7 cellular contexts compared by ENCODE assay signal in genomic region chr1:228556634-228557430, GRCh38.
DNase-seq lines count a peak whose midpoint lies in the region; ATAC-seq and TF ChIP-seq lines count a peak whose summit lies in the region.
"Not testable (repeated sequence)": the region's sequence is repeated elsewhere in the genome, so short reads cannot be mapped to it uniquely, and the experiment has no call there.

No MANE protein-coding gene starts in this region.

- in situ Hi-C loops in brain microvascular endothelial cell (cut with HindIII; ENCODE audit: low pct_ligation_motif_present, low sequenced_read_pairs) = not testable (repeated sequence)

- not testable (repeated sequence) for H3K4me1 Mint-ChIP-seq in Caco-2 (ENCODE audit: low read depth, unreplicated experiment)

- H3K4me3 Mint-ChIP-seq in Caco-2 (ENCODE audit: unreplicated experiment) = peak overlapping the region; percentile 57

- H3K27ac Mint-ChIP-seq in Caco-2 (ENCODE audit: unreplicated experiment) = peak overlapping the region; percentile 35

- peak overlapping the region; percentile 49 for H3K4me3 ChIP-seq in Caco-2 (ENCODE audit: low read depth, low read length)
- not testable (repeated sequence) for H3K4me3 ChIP-seq in brain microvascular endothelial cell (ENCODE audit: low read depth, low read length)

- peaks cover 14% of the 10 kb centered on the region for H3K36me3 Mint-ChIP-seq in Caco-2 (ENCODE audit: insufficient read depth, unreplicated experiment)

- POLR2A ChIA-PET in Caco-2 (lab: Charles Lee) = not testable (repeated sequence)

- peaks cover 16% of the 10 kb centered on the region for H3K9me3 Mint-ChIP-seq in Caco-2 (ENCODE audit: unreplicated experiment)

- not testable (repeated sequence) for H3K27me3 Mint-ChIP-seq in Caco-2 (ENCODE audit: insufficient read depth, unreplicated experiment)

- H3K9me3 ChIP-seq in Caco-2 = not testable (repeated sequence)

- intact Hi-C loops in Caco-2 (cut with micrococcal nuclease; ENCODE audit: unreplicated experiment) = not testable (repeated sequence)

- not testable (repeated sequence) for H3K36me3 ChIP-seq in Caco-2 (ENCODE audit: control insufficient read depth, insufficient read depth, low read length); brain microvascular endothelial cell (replicated peaks)

- ATAC-seq in left lobe of liver = not testable (repeated sequence)

- DNase-seq in Caco-2 (peak; percentile 70 to 79), T-helper 2 cell (peak in 3 of 5 experiments; percentile 7 to 38 (median 22)), brain microvascular endothelial cell (peak; percentile 26), left lobe of liver (ENCODE audit: low spot score) (peak; percentile 79)
- peak; percentile 10 to 38 for DNase-seq in activated CD4-positive, alpha-beta T cell treated with anti-CD3 and anti-CD28 coated beads, Interleukin-2, amount 50 U/mL, for 48 hours
- peak; percentile 76 for DNase-seq in activated effector memory CD4-positive, alpha-beta T cell treated with anti-CD3 and anti-CD28 coated beads, Interleukin-2, amount 50 U/mL, for 16 hours
- peak; percentile 27 to 37 for DNase-seq in stimulated activated CD4-positive, alpha-beta T cell treated with anti-CD3 and anti-CD28 coated beads, Interleukin-2, amount 100 ng/mL, for 24 hours

- not testable (repeated sequence) for H3K27ac ChIP-seq in brain microvascular endothelial cell

- not testable (repeated sequence) for H3K4me1 ChIP-seq in Caco-2

- H3K27me3 ChIP-seq in Caco-2 (replicated peaks; ENCODE audit: control insufficient read depth, insufficient read depth, low read length); brain microvascular endothelial cell (replicated peaks): not testable (repeated sequence)

- TF ChIP-seq CTCF in Caco-2 (IDR thresholded peaks at IDR 0.05; ENCODE audit: insufficient read depth in 1 of 2, low read depth in 1 of 2, low read length in 1 of 2, severe bottlenecking in 1 of 2, unreplicated experiment in 1 of 2); brain microvascular endothelial cell (IDR thresholded peaks at IDR 0.05; ENCODE audit: low read depth, low read length, missing control alignments): not testable (repeated sequence)

- BruUV-seq in Caco-2 (replicated peaks; lab: Mats Ljungman, UMichigan) = not testable (repeated sequence)

- CTCF ChIA-PET in Caco-2 (lab: Charles Lee) = not testable (repeated sequence)

Comparison
In these comparisons a context has a peak if more than half of its experiments do, and no peak if none do; other contexts are left out.
1. DNase-seq: peak in every context shown above with its lines; median percentile 79 in left lobe of liver; 76 in activated effector memory CD4-positive, alpha-beta T cell treated with anti-CD3 and anti-CD28 coated beads, Interleukin-2, amount 50 U/mL, for 16 hours; 74 in Caco-2; 32 in stimulated activated CD4-positive, alpha-beta T cell treated with anti-CD3 and anti-CD28 coated beads, Interleukin-2, amount 100 ng/mL, for 24 hours; 26 in brain microvascular endothelial cell; 24 in activated CD4-positive, alpha-beta T cell treated with anti-CD3 and anti-CD28 coated beads, Interleukin-2, amount 50 U/mL, for 48 hours; 22 in T-helper 2 cell.